10 cellular contexts compared by ENCODE assay signal in the genomic region with DNA sequence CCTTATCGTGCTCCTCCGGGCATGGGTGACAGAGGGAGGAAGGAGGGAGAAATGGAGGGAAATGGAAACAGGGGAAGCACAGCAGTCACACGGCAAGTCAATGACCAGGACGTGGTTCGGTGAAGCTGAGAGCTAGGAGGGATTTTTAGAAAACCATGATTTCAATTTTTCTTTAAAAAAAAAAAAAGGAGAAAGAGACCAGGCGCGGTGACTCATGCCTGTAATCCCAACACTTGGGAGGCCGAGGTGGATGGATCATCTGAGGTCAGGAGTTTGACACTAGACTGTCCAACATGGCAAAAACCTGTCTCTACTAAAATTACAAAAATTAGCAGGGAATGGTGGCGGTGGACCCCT. TPM values are rescaled to one million over a fixed set of nuclear protein-coding genes. Genes with fewer than 3 reads are reported as not detected.
A peak's percentile ranks its signal among the peaks of the same experiment; 100 is the strongest.
DNase-seq lines count a peak whose midpoint lies in the region; ATAC-seq, FAIRE-seq and TF ChIP-seq lines count a peak whose summit lies in the region.
"Had no signal": no experiment of that assay in that cellular context is flagged by ENCODE, and none has a peak within 500 bp of the region (broad histone marks: within the 10 kb centered on the region; RNA-seq: fewer than 3 reads in every experiment).

No MANE protein-coding gene starts in this region.

- H3K4me1 ChIP-seq in SK-N-SH (ENCODE audit: control insufficient read depth in 1 of 2, insufficient read depth in 2 of 2, low read depth in 1 of 2, low read length in 1 of 2) (peaks cover 0 to 6% of the 10 kb centered on the region in 2 experiments; a peak in 3 of 4 replicates), Karpas-422 (ENCODE audit: low read length) (no peaks in the 10 kb centered on the region)

- H3K9me2 ChIP-seq in SK-N-SH (no peaks in the 10 kb centered on the region), Karpas-422 (replicated peaks; ENCODE audit: insufficient read depth, low read length) (no peaks in the 10 kb centered on the region)

- H3K27ac ChIP-seq in SK-N-SH (ENCODE audit: low read depth in 2 of 2, low read length in 1 of 2) (peak overlapping the region in 1 of 2 experiments; percentile 69; a peak in 2 of 4 replicates), Karpas-422 (ENCODE audit: low read length) (no peak overlapping the region)

- TF ChIP-seq EP300 in SK-N-SH (IDR thresholded peaks at IDR 0.05; ENCODE audit: borderline replicate concordance in 1 of 2, low read depth in 1 of 2, low read length in 1 of 2): no peak

- H4K20me1 ChIP-seq in SK-N-SH (ENCODE audit: insufficient read depth) (no peaks in the 10 kb centered on the region), Karpas-422 (ENCODE audit: insufficient read depth, low read depth, low read length) (no peaks in the 10 kb centered on the region)

- peaks cover 3% of the 10 kb centered on the region for H3K27me3 Mint-ChIP-seq in endothelial cell (ENCODE audit: unreplicated experiment)

- TF ChIP-seq POLR2A in GM12892 (IDR thresholded peaks at IDR 0.05; ENCODE audit: low read depth, low read length): no peak

- H3F3A ChIP-seq in SK-N-SH (replicated peaks; ENCODE audit: insufficient read depth): no peaks in the 10 kb centered on the region

- no peak overlapping the region for H3K4me3 ChIP-seq in SK-N-SH (ENCODE audit: low read depth in 2 of 2, low read length in 1 of 2)
- no peak overlapping the region for H3K4me3 ChIP-seq in Karpas-422 (ENCODE audit: low read length)

- H3K9me3 ChIP-seq in SK-N-SH (no peaks in the 10 kb centered on the region), Karpas-422 (ENCODE audit: low read length) (no peaks in the 10 kb centered on the region)

- H2AFZ ChIP-seq in SK-N-SH (ENCODE audit: low read depth): 0 out of 2 replicates have a peak overlapping the region, but pooled peaks have one; percentile 35
- no peak overlapping the region for H2AFZ ChIP-seq in Karpas-422 (ENCODE audit: low read length)

- TF ChIP-seq RAD21 in SK-N-SH (IDR thresholded peaks at IDR 0.05; ENCODE audit: low read length): no peak

- TF ChIP-seq CTCF in SK-N-SH (IDR thresholded peaks at IDR 0.05): no peak
- no peak for TF ChIP-seq CTCF in endothelial cell (IDR thresholded peaks at IDR 0.05; ENCODE audit: unreplicated experiment)

- H3K4me1 Mint-ChIP-seq in endothelial cell (ENCODE audit: unreplicated experiment): peaks cover 40% of the 10 kb centered on the region
- H3K4me1 Mint-ChIP-seq in stimulated activated effector memory CD8-positive, alpha-beta T cell treated with anti-CD3 and anti-CD28 coated beads, Interleukin-12 subunit alpha, Interleukin-12 subunit beta, amount 100 ng/mL, for 72 hours: peaks cover 69% of the 10 kb centered on the region

- H3K4me3 Mint-ChIP-seq in endothelial cell (ENCODE audit: unreplicated experiment): peak overlapping the region; percentile 27
- peak overlapping the region; percentile 93 for H3K4me3 Mint-ChIP-seq in stimulated activated effector memory CD8-positive, alpha-beta T cell treated with anti-CD3 and anti-CD28 coated beads, Interleukin-12 subunit alpha, Interleukin-12 subunit beta, amount 100 ng/mL, for 72 hours

- H3K9me3 Mint-ChIP-seq in endothelial cell (ENCODE audit: unreplicated experiment): no peaks in the 10 kb centered on the region
- no peaks in the 10 kb centered on the region for H3K9me3 Mint-ChIP-seq in stimulated activated effector memory CD8-positive, alpha-beta T cell treated with anti-CD3 and anti-CD28 coated beads, Interleukin-12 subunit alpha, Interleukin-12 subunit beta, amount 100 ng/mL, for 72 hours

- H3K79me2 ChIP-seq in SK-N-SH (ENCODE audit: insufficient read depth) (no peaks in the 10 kb centered on the region), Karpas-422 (ENCODE audit: low read length) (no peaks in the 10 kb centered on the region)

- H3K36me3 Mint-ChIP-seq in endothelial cell (ENCODE audit: low read depth, unreplicated experiment): no peaks in the 10 kb centered on the region
- H3K36me3 Mint-ChIP-seq in stimulated activated effector memory CD8-positive, alpha-beta T cell treated with anti-CD3 and anti-CD28 coated beads, Interleukin-12 subunit alpha, Interleukin-12 subunit beta, amount 100 ng/mL, for 72 hours: peaks cover 50% of the 10 kb centered on the region

- no peak for ATAC-seq in stimulated activated effector memory CD8-positive, alpha-beta T cell treated with anti-CD3 and anti-CD28 coated beads, Interleukin-12 subunit alpha, Interleukin-12 subunit beta, amount 100 ng/mL, for 72 hours
- no peak for ATAC-seq in GM18498 (IDR thresholded peaks at IDR 0.05; ENCODE audit: unreplicated experiment)

- H3K4me2 ChIP-seq in SK-N-SH (peak overlapping the region; percentile 63), Karpas-422 (ENCODE audit: low read depth, low read length, poor library complexity, severe bottlenecking) (no peak overlapping the region)

- peak; percentile 33 for DNase-seq in activated effector memory CD4-positive, alpha-beta T cell treated with anti-CD3 and anti-CD28 coated beads, Interleukin-2, amount 50 U/mL, for 16 hours
- DNase-seq in activated effector memory CD4-positive, alpha-beta T cell treated with Interleukin-2 at 50 U/mL for 16 hours: no peak
- DNase-seq in SK-N-SH (no peak), endothelial cell (ENCODE audit: low spot score) (no peak), GM12892 (ENCODE audit: insufficient read length) (no peak), Karpas-422 (no peak)
- no peak for DNase-seq in stimulated activated effector memory CD8-positive, alpha-beta T cell treated with anti-CD3 and anti-CD28 coated beads, Interleukin-12 subunit alpha, Interleukin-12 subunit beta, amount 100 ng/mL, for 72 hours (ENCODE audit: low spot score in 2 of 2)
- DNase-seq: NCI-H1105 treated with DMSO at 0.1 percent for 48 hours, small intestine had no signal

- H3K27me3 ChIP-seq in SK-N-SH (ENCODE audit: insufficient read depth): no peaks in the 10 kb centered on the region
- H3K27me3 ChIP-seq in Karpas-422 (ENCODE audit: low read length): no peaks in the 10 kb centered on the region

- H3K27ac Mint-ChIP-seq in endothelial cell (ENCODE audit: unreplicated experiment): peak overlapping the region; percentile 16
- peak overlapping the region; percentile 96 for H3K27ac Mint-ChIP-seq in stimulated activated effector memory CD8-positive, alpha-beta T cell treated with anti-CD3 and anti-CD28 coated beads, Interleukin-12 subunit alpha, Interleukin-12 subunit beta, amount 100 ng/mL, for 72 hours

- WGBS in SK-N-SH (ENCODE audit: low lambda C conversion rate): 60% methylated on average over 9 of the region's 9 CpGs

- H3K36me3 ChIP-seq in SK-N-SH (replicated peaks in 1 of 2; ENCODE audit: control insufficient read depth in 1 of 2, insufficient read depth in 2 of 2, low read length in 1 of 2): no peaks in the 10 kb centered on the region
- no peaks in the 10 kb centered on the region for H3K36me3 ChIP-seq in Karpas-422 (ENCODE audit: insufficient read depth, low read length)

- no peak for FAIRE-seq in GM12892 (lab: Jason Lieb, UNC)
- FAIRE-seq: small intestine had no signal

- POLR2A ChIA-PET in SK-N-SH (lab: Yijun Ruan, JAX): no interaction called here

- no peak overlapping the region for H3K9ac ChIP-seq in SK-N-SH
- no peak overlapping the region for H3K9ac ChIP-seq in Karpas-422 (ENCODE audit: low read length)

- CTCF ChIA-PET in SK-N-SH (lab: Yijun Ruan, JAX): no interaction called here

TF ChIP-seq in SK-N-SH, 30 proteins besides CTCF, POLR2A, EP300 and RAD21 (continues in another document):
- no peak for TF ChIP-seq EZH2phosphoT487 (IDR thresholded peaks at IDR 0.05; ENCODE audit: borderline replicate concordance, low read depth)
- TF ChIP-seq FOXJ3 (CRISPR knock-in tag; IDR thresholded peaks at IDR 0.05): no peak
- no peak for TF ChIP-seq TEAD4 (IDR thresholded peaks at IDR 0.05; ENCODE audit: borderline replicate concordance, insufficient read depth)
- TF ChIP-seq ELF1 (IDR thresholded peaks at IDR 0.05): no peak
- no peak for TF ChIP-seq MEF2A (IDR thresholded peaks at IDR 0.05; ENCODE audit: borderline replicate concordance, low read depth)
- no peak for TF ChIP-seq YY1 (IDR thresholded peaks at IDR 0.05; ENCODE audit: low read depth)
- TF ChIP-seq, protein P1, sequence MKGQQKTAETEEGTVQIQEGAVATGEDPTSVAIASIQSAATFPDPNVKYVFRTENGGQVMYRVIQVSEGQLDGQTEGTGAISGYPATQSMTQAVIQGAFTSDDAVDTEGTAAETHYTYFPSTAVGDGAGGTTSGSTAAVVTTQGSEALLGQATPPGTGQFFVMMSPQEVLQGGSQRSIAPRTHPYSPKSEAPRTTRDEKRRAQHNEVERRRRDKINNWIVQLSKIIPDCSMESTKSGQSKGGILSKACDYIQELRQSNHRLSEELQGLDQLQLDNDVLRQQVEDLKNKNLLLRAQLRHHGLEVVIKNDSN (IDR thresholded peaks at IDR 0.05; ENCODE audit: borderline replicate concordance, low read depth): no peak
- TF ChIP-seq TAF1 (IDR thresholded peaks at IDR 0.05; ENCODE audit: borderline replicate concordance, low read depth, low read length): no peak
- TF ChIP-seq GATA2 (CRISPR knock-in tag; IDR thresholded peaks at IDR 0.05): no peak
- no peak for TF ChIP-seq SIN3A (IDR thresholded peaks at IDR 0.05; ENCODE audit: borderline replicate concordance, low read depth, low read length)
- TF ChIP-seq NFIC (IDR thresholded peaks at IDR 0.05; ENCODE audit: borderline replicate concordance): no peak
- TF ChIP-seq RFX5 (IDR thresholded peaks at IDR 0.05; ENCODE audit: low read length): no peak
- TF ChIP-seq GABPA (IDR thresholded peaks at IDR 0.05; ENCODE audit: low read depth): no peak
- no peak for TF ChIP-seq NRF1 (IDR thresholded peaks at IDR 0.05; ENCODE audit: low read depth, low read length)

RNA-seq across cellular contexts. Expression of a gene that starts 0.8 kb away (rescaled TPM):
- polyA plus RNA-seq in SK-N-SH (2012; rRNA removed): 2.9 and 5.1 TPM in 2 replicates
- polyA plus RNA-seq in SK-N-SH (2012; cell fraction: cytosol; rRNA removed): 3.1 and 3.8 TPM in 2 replicates
- 2.1 and 2.8 TPM in 2 replicates for polyA plus RNA-seq in SK-N-SH (2012; cell fraction: nucleus; rRNA removed)
- total RNA-seq in endothelial cell (ENCODE audit: unreplicated experiment): 4.8 TPM
- 1.5 TPM for polyA plus RNA-seq in GM12892 (2012; ENCODE audit: missing spikeins)
- total RNA-seq in Karpas-422 (2014; rRNA removed; shearing (Covaris generic); ENCODE audit: low replicate concordance): not detected in 2 replicates

RNA-seq across cellular contexts. Expression of a gene that starts 20.1 kb away (rescaled TPM):
- 415 and 421 TPM in 2 replicates for polyA plus RNA-seq in SK-N-SH (2012; rRNA removed)
- polyA plus RNA-seq in SK-N-SH (2012; cell fraction: cytosol; rRNA removed): 512 and 679 TPM in 2 replicates
- 70.8 and 126 TPM in 2 replicates for polyA plus RNA-seq in SK-N-SH (2012; cell fraction: nucleus; rRNA removed)
- 223 TPM for total RNA-seq in endothelial cell (ENCODE audit: unreplicated experiment)
- polyA plus RNA-seq in GM12892 (2012; ENCODE audit: missing spikeins): 538 TPM
- total RNA-seq in Karpas-422 (2014; rRNA removed; shearing (Covaris generic); ENCODE audit: low replicate concordance): 146 and 207 TPM in 2 replicates
